Comparison of ENCODE assay signal across 31 cellular contexts in genomic region chr19:38467541-38468525, GRCh38. TPM values are rescaled to one million over a fixed set of nuclear protein-coding genes. Genes with fewer than 3 reads are reported as not detected.
"Had no signal": no experiment of that assay in that cellular context is flagged by ENCODE, and none has a peak within 500 bp of the region (broad histone marks: within the 10 kb centered on the region; RNA-seq: fewer than 3 reads in every experiment).

No MANE protein-coding gene starts in this region.

- H3K27ac ChIP-seq: colonic mucosa, epithelial cell of prostate, esophagus squamous epithelium, heart right ventricle, left lung, lower lobe of right lung had no signal

- FAIRE-seq: endometrium, islet of Langerhans, keratinocyte had no signal

- ATAC-seq: effector memory CD8-positive, alpha-beta T cell; esophagus mucosa; heart right ventricle; left cardiac atrium; left lung; left ventricle myocardium superior; lower lobe of right lung; mucosa of descending colon had no signal

- H3K36me3 ChIP-seq: colonic mucosa, esophagus squamous epithelium, heart right ventricle, left lung, lower lobe of right lung had no signal

- H3K4me3 Mint-ChIP-seq: dendritic cell treated with granulocyte-macrophage colony-stimulating factor and Interleukin-4, amounts not matched to agents 40 ng/mL and 50 ng/mL, for 4 days; effector memory CD8-positive, alpha-beta T cell; endodermal cell; mesothelial cell of epicardium had no signal

- H3K9me3 Mint-ChIP-seq: dendritic cell treated with granulocyte-macrophage colony-stimulating factor and Interleukin-4, amounts not matched to agents 40 ng/mL and 50 ng/mL, for 4 days; effector memory CD8-positive, alpha-beta T cell; endodermal cell; mesothelial cell of epicardium had no signal

- H3K4me3 ChIP-seq: colonic mucosa, esophagus squamous epithelium, gastrocnemius medialis, heart right ventricle, left lung, lower lobe of right lung, mucosa of descending colon had no signal

- DNase-seq: colonic mucosa; cortex of kidney; effector CD8-positive, alpha-beta T cell; effector memory CD8-positive, alpha-beta T cell; endodermal cell; erythroblast; esophagus squamous epithelium; foreskin fibroblast; foreskin melanocyte; gastrocnemius medialis; glutamatergic neuron; head of caudate nucleus; heart right ventricle; hippocampal formation; left cardiac atrium; left lung; left ventricle myocardium superior; lower lobe of right lung; mesenchymal stem cell; mucosa of descending colon had no signal

- H3K36me3 Mint-ChIP-seq: mesothelial cell of epicardium had no signal

- H3K4me1 Mint-ChIP-seq: mesothelial cell of epicardium had no signal

- H3K27me3 ChIP-seq: colonic mucosa, gastrocnemius medialis had no signal

- H3K9me3 ChIP-seq: colonic mucosa, esophagus squamous epithelium, gastrocnemius medialis, lower lobe of right lung, mucosa of descending colon had no signal

- H3K4me1 ChIP-seq: colonic mucosa, esophagus squamous epithelium, heart right ventricle, left lung, lower lobe of right lung had no signal

- H3K27ac Mint-ChIP-seq: dendritic cell treated with granulocyte-macrophage colony-stimulating factor and Interleukin-4, amounts not matched to agents 40 ng/mL and 50 ng/mL, for 4 days; effector memory CD8-positive, alpha-beta T cell; endodermal cell; mesothelial cell of epicardium had no signal

RNA-seq across cellular contexts. Expression of gene RYR1, which starts 34.3 kb away (rescaled TPM):
- total RNA-seq: dermis microvascular lymphatic vessel endothelial cell, lung microvascular endothelial cell had no signal

RNA-seq across cellular contexts. Expression of gene RASGRP4, which starts 41.8 kb away (rescaled TPM):
- total RNA-seq: dermis microvascular lymphatic vessel endothelial cell, glomerular endothelial cell, kidney epithelial cell, lung microvascular endothelial cell had no signal
- polyA plus RNA-seq: keratinocyte had no signal
